In the genomic region with DNA sequence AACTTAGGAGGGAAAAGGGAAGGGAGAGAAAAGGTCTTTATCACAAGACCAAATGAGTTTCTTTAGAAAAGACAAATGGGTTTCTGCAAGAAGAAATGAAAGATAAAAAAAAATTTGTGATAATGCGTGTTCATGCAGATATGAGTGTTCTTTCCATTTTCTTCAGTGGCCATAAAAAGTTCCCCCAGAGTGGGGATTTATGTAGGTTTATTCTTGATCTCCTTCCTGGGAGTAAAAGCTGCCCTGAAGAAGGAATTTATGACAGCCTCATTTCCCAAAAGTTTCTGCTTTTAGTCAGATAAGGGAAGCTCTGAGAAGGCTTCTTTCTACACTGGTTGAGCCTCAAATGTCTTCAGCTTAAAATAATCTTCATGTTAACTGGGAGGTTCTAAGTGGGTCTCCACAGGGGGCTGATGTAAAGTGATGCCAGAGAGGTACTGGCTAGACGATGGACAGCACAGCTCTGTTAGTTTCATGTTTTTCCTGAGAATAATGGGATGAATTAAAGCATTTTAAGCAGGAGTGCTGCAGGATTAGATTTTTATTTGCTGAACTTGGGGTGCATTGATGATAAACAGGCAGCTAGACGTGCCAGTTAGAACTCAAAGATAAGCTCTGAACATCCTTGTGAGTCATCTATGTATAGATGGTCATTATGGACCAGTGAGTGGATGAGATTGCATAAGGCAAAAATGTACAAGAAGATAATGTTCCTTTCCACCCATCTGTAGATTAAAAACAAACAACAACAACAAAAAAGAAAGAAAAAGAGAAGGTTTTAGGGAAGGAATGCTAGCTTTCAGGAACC, we compare ENCODE assay signal across 19 cellular contexts.
A peak's percentile ranks its signal among the peaks of the same experiment; 100 is the strongest.
DNase-seq lines count a peak whose midpoint lies in the region; ATAC-seq, FAIRE-seq and TF ChIP-seq lines count a peak whose summit lies in the region.
"Had no signal": no experiment of that assay in that cellular context is flagged by ENCODE, and none has a peak within 500 bp of the region (broad histone marks: within the 10 kb centered on the region; RNA-seq: fewer than 3 reads in every experiment).

No MANE protein-coding gene starts in this region.

- no peaks in the 10 kb centered on the region for H3K9me3 ChIP-seq in A549
- no peaks in the 10 kb centered on the region for H3K9me3 ChIP-seq in heart right ventricle
- H3K9me3 ChIP-seq: upper lobe of left lung had no signal

- H3K4me1 ChIP-seq in A549 (peaks cover 68% of the 10 kb centered on the region), heart right ventricle (peaks cover 0 to 76% (median 0%) of the 10 kb centered on the region in 9 donors)

- TF ChIP-seq RAD21 in A549 (conservative IDR thresholded peaks at IDR 0.05 in 1 of 2, IDR thresholded peaks at IDR 0.05 in 1 of 2) = no peak

- POLR2A ChIA-PET in A549 (lab: Yijun Ruan, JAX) = interaction anchor here (0.7 kb wide), 1 partner anchor 895 kb away, joined by 5 read pairs; no protein-coding TSS in a partner anchor

- H3K4me3 ChIP-seq in A549 (no peak overlapping the region), heart right ventricle (no peak overlapping the region)
- H3K4me3 ChIP-seq: upper lobe of left lung had no signal

- H3K9me3 Mint-ChIP-seq in nephron progenitor cell = no peaks in the 10 kb centered on the region
- no peaks in the 10 kb centered on the region for H3K9me3 Mint-ChIP-seq in activated naive CD8-positive, alpha-beta T cell treated with anti-CD3 and anti-CD28 coated beads, Interleukin-2, amount 50 U/mL, for 24 hours
- H3K9me3 Mint-ChIP-seq: activated naive CD4-positive, alpha-beta T cell treated with anti-CD3 and anti-CD28 coated beads, Interleukin-2, amount 50 U/mL, for 24 hours; CD4-positive, CD25-positive, alpha-beta regulatory T cell had no signal

- DNase-seq in A549 (ENCODE audit: low read depth in 1 of 2, low spot score in 1 of 2) = no peak
- DNase-seq in KBM-7 = peak; percentile 28
- DNase-seq in caudate nucleus (lab: John Stamatoyannopoulos, UW) = no peak
- DNase-seq in nephron progenitor cell = no peak
- no peak for DNase-seq in activated naive CD8-positive, alpha-beta T cell treated with anti-CD3 and anti-CD28 coated beads, Interleukin-2, amount 50 U/mL, for 24 hours
- no peak for DNase-seq in heart right ventricle
- DNase-seq: activated CD4-positive, alpha-beta T cell treated with anti-CD3 and anti-CD28 coated beads, Interleukin-2, amount 50 U/mL, for 1 hour; brain microvascular endothelial cell; CD4-positive, CD25-positive, alpha-beta regulatory T cell; DMS53; effector CD4-positive, alpha-beta T cell; Kasumi-1; NCI-H1436; upper lobe of left lung had no signal

- in situ Hi-C loops in KBM-7 (cut with MboI; ENCODE audit: low pct_unique_long_range_greater_than_20kb, low sequenced_read_pairs) = no loop called here

- peaks cover 5% of the 10 kb centered on the region for H3K36me3 Mint-ChIP-seq in nephron progenitor cell (ENCODE audit: low read depth)
- no peaks in the 10 kb centered on the region for H3K36me3 Mint-ChIP-seq in activated naive CD8-positive, alpha-beta T cell treated with anti-CD3 and anti-CD28 coated beads, Interleukin-2, amount 50 U/mL, for 24 hours (ENCODE audit: low read depth)
- H3K36me3 Mint-ChIP-seq: activated naive CD4-positive, alpha-beta T cell treated with anti-CD3 and anti-CD28 coated beads, Interleukin-2, amount 50 U/mL, for 24 hours; CD4-positive, CD25-positive, alpha-beta regulatory T cell had no signal

- H3K36me3 ChIP-seq in heart right ventricle = no peaks in the 10 kb centered on the region
- H3K36me3 ChIP-seq: brain microvascular endothelial cell, upper lobe of left lung had no signal

- CTCF ChIA-PET in A549 (lab: Yijun Ruan, JAX) = interaction anchor here (0.6 to 6.5 kb wide), 9 partner anchors 10 to 849 kb away, joined by 3 to 32 read pairs (median 3); no protein-coding TSS in a partner anchor

- no peak overlapping the region for H3K4me3 Mint-ChIP-seq in nephron progenitor cell
- H3K4me3 Mint-ChIP-seq in activated naive CD8-positive, alpha-beta T cell treated with anti-CD3 and anti-CD28 coated beads, Interleukin-2, amount 50 U/mL, for 24 hours = no peak overlapping the region
- H3K4me3 Mint-ChIP-seq: activated naive CD4-positive, alpha-beta T cell treated with anti-CD3 and anti-CD28 coated beads, Interleukin-2, amount 50 U/mL, for 24 hours; CD4-positive, CD25-positive, alpha-beta regulatory T cell had no signal

- intact Hi-C loops in heart right ventricle (cut with DNase I) = no loop called here

- no peak for TF ChIP-seq POLR2A in A549 (IDR thresholded peaks at IDR 0.05; ENCODE audit: low read length)

- no peaks in the 10 kb centered on the region for H3K27me3 ChIP-seq in heart right ventricle
- H3K27me3 ChIP-seq: brain microvascular endothelial cell, upper lobe of left lung had no signal

- ATAC-seq in A549 = no peak
- no peak for ATAC-seq in activated naive CD8-positive, alpha-beta T cell treated with anti-CD3 and anti-CD28 coated beads, Interleukin-2, amount 50 U/mL, for 24 hours
- ATAC-seq in GM21717 (IDR thresholded peaks at IDR 0.05; ENCODE audit: unreplicated experiment) = no peak
- ATAC-seq in heart right ventricle = no peak
- no peak for ATAC-seq in GM21515 (IDR thresholded peaks at IDR 0.05; ENCODE audit: unreplicated experiment)
- ATAC-seq: left lobe of liver, Right ventricle myocardium inferior had no signal

- no peak for FAIRE-seq in A549 (lab: Jason Lieb, UNC)

- peak overlapping the region; percentile 46 for H3K4me2 ChIP-seq in A549

- 43% methylated on average over 3 of the region's 3 CpGs for WGBS in A549 (ENCODE audit: missing lambda C conversion rate)
- WGBS in heart right ventricle, 2 donors = 51 to 58% methylated on average over 3 of the region's 3 CpGs

- no peaks in the 10 kb centered on the region for H3K27me3 Mint-ChIP-seq in nephron progenitor cell (ENCODE audit: low read depth, poor library complexity)
- peaks cover 16% of the 10 kb centered on the region for H3K27me3 Mint-ChIP-seq in activated naive CD8-positive, alpha-beta T cell treated with anti-CD3 and anti-CD28 coated beads, Interleukin-2, amount 50 U/mL, for 24 hours

- H3K4me1 Mint-ChIP-seq in nephron progenitor cell = peaks cover 48% of the 10 kb centered on the region
- peaks cover 14% of the 10 kb centered on the region for H3K4me1 Mint-ChIP-seq in activated naive CD8-positive, alpha-beta T cell treated with anti-CD3 and anti-CD28 coated beads, Interleukin-2, amount 50 U/mL, for 24 hours

- TF ChIP-seq CTCF in A549 (IDR thresholded peaks at IDR 0.05) = no peak
- no peak for TF ChIP-seq CTCF in nephron progenitor cell (IDR thresholded peaks at IDR 0.05)
- TF ChIP-seq CTCF in heart right ventricle (IDR thresholded peaks at IDR 0.05) = no peak

- peak overlapping the region; percentile 59 to 62; a peak in 5 of 6 replicates for H3K27ac ChIP-seq in A549
- H3K27ac ChIP-seq in caudate nucleus (ENCODE audit: low read depth, low read length) = peak overlapping the region; percentile 36
- H3K27ac ChIP-seq in heart right ventricle = peak overlapping the region in 1 of 10 donors; percentile 54
- H3K27ac ChIP-seq: brain microvascular endothelial cell had no signal

- H3K27ac Mint-ChIP-seq in nephron progenitor cell = peak overlapping the region; percentile 21
- no peak overlapping the region for H3K27ac Mint-ChIP-seq in activated naive CD8-positive, alpha-beta T cell treated with anti-CD3 and anti-CD28 coated beads, Interleukin-2, amount 50 U/mL, for 24 hours
- H3K27ac Mint-ChIP-seq: activated naive CD4-positive, alpha-beta T cell treated with anti-CD3 and anti-CD28 coated beads, Interleukin-2, amount 50 U/mL, for 24 hours; CD4-positive, CD25-positive, alpha-beta regulatory T cell had no signal

- TF ChIP-seq EP300 in A549 (IDR thresholded peaks at IDR 0.05) = no peak

TF ChIP-seq in A549, 52 proteins besides CTCF, POLR2A, EP300 and RAD21:
- TF ChIP-seq CEBPB (IDR thresholded peaks at IDR 0.05) (peak in 1 of 2 experiments; percentile 44; a peak in 1 of 4 replicates), JUNB (IDR thresholded peaks at IDR 0.05) (0 out of 2 replicates have a peak, but pooled peaks have one; percentile 14), KDM1A (IDR thresholded peaks at IDR 0.05; ENCODE audit: low read depth) (no peak), TP53 (CRISPR knock-in tag; IDR thresholded peaks at IDR 0.05) (no peak)
